Comparison of ENCODE assay signal across 8 cellular contexts in genomic region chr20:64083380-64084208, GRCh38. TPM values are rescaled to one million over a fixed set of nuclear protein-coding genes. Genes with fewer than 3 reads are reported as not detected.
DNase-seq lines count a peak whose midpoint lies in the region; ATAC-seq and TF ChIP-seq lines count a peak whose summit lies in the region.

No MANE protein-coding gene starts in this region.

- H3K27me3 ChIP-seq in gastrocnemius medialis, result peaks cover 23 to 39% (median 33%) of the 10 kb centered on the region in 3 donors

- no peak for TF ChIP-seq POLR2A in gastrocnemius medialis (IDR thresholded peaks at IDR 0.05)

- peak; percentile 70 for TF ChIP-seq CTCF in astrocyte of the spinal cord (IDR thresholded peaks at IDR 0.05; ENCODE audit: low read depth, low read length)
- TF ChIP-seq CTCF in gastrocnemius medialis (IDR thresholded peaks at IDR 0.05 in 4 of 5, conservative IDR thresholded peaks at IDR 0.05 in 1 of 5), result peak in 4 of 5 experiments; percentile 37 to 60 (median 59)

- peak overlapping the region; percentile 26 for H3K4me3 ChIP-seq in astrocyte of the spinal cord (ENCODE audit: low read depth, low read length)
- H3K4me3 ChIP-seq in gastrocnemius medialis, result peak overlapping the region; percentile 42 to 64 (median 54)

- H3K9me3 ChIP-seq in gastrocnemius medialis, result no peaks in the 10 kb centered on the region

- in situ Hi-C loops in G401 (cut with HindIII; ENCODE audit: low sequenced_read_pairs) (no loop called here), astrocyte of the spinal cord (cut with HindIII; ENCODE audit: low sequenced_read_pairs) (no loop called here), gastrocnemius medialis (cut with MboI; ENCODE audit: low sequenced_read_pairs in 4 of 4) (no loop called here)

- H3K27ac ChIP-seq in gastrocnemius medialis, result no peak overlapping the region

- DNase-seq in G401 (ENCODE audit: low spot score) (peak; percentile 80), NCI-H1105 treated with DMSO at 0.1 percent for 48 hours (lab: John Stamatoyannopoulos, UW) (peak; percentile 76), T-helper 2 cell (peak in 4 of 5 experiments; percentile 44 to 78 (median 56)), astrocyte of the spinal cord (ENCODE audit: low read depth, low spot score) (peak; percentile 57), hippocampal formation (lab: John Stamatoyannopoulos, UW) (peak; percentile 39 to 49), gastrocnemius medialis (no peak)

- H3K36me3 ChIP-seq in gastrocnemius medialis, result no peaks in the 10 kb centered on the region

- H3K4me1 ChIP-seq in gastrocnemius medialis, result peaks cover 10 to 12% of the 10 kb centered on the region in 2 donors

- intact Hi-C loops in gastrocnemius medialis (cut with DNase I; ENCODE audit: low total_unique reads), result loop anchor here (1.0 kb wide), 2 partner anchors 21 to 37 kb away; no protein-coding TSS in a partner anchor

- ATAC-seq in gastrocnemius medialis (peak; percentile 35 to 43), GM21390 (IDR thresholded peaks at IDR 0.05; ENCODE audit: unreplicated experiment) (no peak), GM18517 (IDR thresholded peaks at IDR 0.05; ENCODE audit: unreplicated experiment) (no peak)

RNA-seq across cellular contexts. Expression of gene LKAAEAR1, which starts 0.6 kb away (rescaled TPM):
- not detected in 2 replicates for total RNA-seq in G401 (2014; rRNA removed; shearing (Covaris generic))
- not detected for total RNA-seq in gastrocnemius medialis

RNA-seq across cellular contexts. Expression of gene OPRL1, which starts 3.7 kb away (rescaled TPM):
- total RNA-seq in G401 (2014; rRNA removed; shearing (Covaris generic)), result 4.2 and 5.0 TPM in 2 replicates
- under 1 TPM; 0.10 to 0.68 (median 0.15) TPM for total RNA-seq in gastrocnemius medialis

RNA-seq across cellular contexts. Expression of gene RGS19, which starts 4.3 kb away (rescaled TPM):
- 32.9 and 33.4 TPM in 2 replicates for total RNA-seq in G401 (2014; rRNA removed; shearing (Covaris generic))
- total RNA-seq in gastrocnemius medialis, result 1 to 10 TPM in 3 of 4 donors, under 1 TPM in 1; 0.92 to 7.7 (median 3.5) TPM

RNA-seq across cellular contexts. Expression of gene TCEA2, which starts 20.6 kb away (rescaled TPM):
- total RNA-seq in G401 (2014; rRNA removed; shearing (Covaris generic)), result 29.2 and 44.0 TPM in 2 replicates
- total RNA-seq in gastrocnemius medialis, result 10 to 100 TPM in 1 of 4 donors, 1 to 10 TPM in 3; 8.4 to 21.0 (median 8.8) TPM

RNA-seq across cellular contexts. Expression of gene NPBWR2, which starts 23.8 kb away (rescaled TPM):
- not detected in 2 replicates for total RNA-seq in G401 (2014; rRNA removed; shearing (Covaris generic))
- total RNA-seq in gastrocnemius medialis, result not detected

Comparison
In these comparisons a context has a peak if more than half of its experiments do, and no peak if none do; other contexts are left out.
1. DNase-seq: peak in G401 (single experiment), NCI-H1105 treated with DMSO at 0.1 percent for 48 hours (single experiment), T-helper 2 cell (4 of 5), astrocyte of the spinal cord (single experiment) and hippocampal formation (2 of 2); none in gastrocnemius medialis (0 of 2).
2. ATAC-seq: peak in gastrocnemius medialis (2 of 2); none in GM21390 (single experiment) and GM18517 (single experiment).